In the genomic region with DNA sequence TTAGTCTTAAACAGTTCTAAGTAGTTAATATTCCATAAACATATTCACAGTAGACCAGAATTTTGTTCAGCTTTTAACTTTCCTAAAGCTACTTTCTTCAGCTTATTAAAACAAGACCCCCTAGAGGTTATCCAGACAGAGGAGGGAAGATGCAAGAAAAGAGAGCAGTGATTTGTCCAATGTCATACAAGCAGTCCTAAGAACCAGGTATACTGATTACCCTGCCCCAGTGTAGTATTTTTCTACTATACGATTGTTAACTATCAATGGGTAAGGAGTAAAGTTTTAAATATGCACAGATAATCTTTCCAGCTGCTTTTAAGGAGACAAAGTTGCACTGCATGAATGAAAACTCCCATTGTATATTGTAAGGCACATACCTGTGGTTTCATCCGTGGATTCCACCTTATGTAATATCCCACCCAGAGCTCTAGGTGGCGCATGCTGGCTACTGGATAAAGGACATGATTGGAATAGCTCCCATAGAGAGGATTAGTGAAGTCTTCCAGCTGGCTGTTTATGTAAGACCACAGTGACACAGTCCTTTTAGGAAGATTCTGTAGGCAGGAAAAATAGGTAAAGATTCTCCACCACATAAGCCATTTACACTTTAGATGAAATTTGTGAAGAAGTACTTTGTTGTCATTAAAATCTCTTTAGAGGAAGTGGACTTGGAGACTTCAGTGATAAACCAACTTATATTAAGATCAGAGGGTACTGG, we compare ENCODE assay signal across 8 cellular contexts. TPM values are rescaled to one million over a fixed set of nuclear protein-coding genes. Genes with fewer than 3 reads are reported as not detected.
A peak's percentile ranks its signal among the peaks of the same experiment; 100 is the strongest.
DNase-seq lines count a peak whose midpoint lies in the region; ATAC-seq and TF ChIP-seq lines count a peak whose summit lies in the region.

No MANE protein-coding gene starts in this region.

- no peaks in the 10 kb centered on the region for H3K27me3 Mint-ChIP-seq in activated T-cell treated with anti-CD3 and anti-CD28 coated beads, Interleukin-2, amount 50 U/mL, for 72 hours (ENCODE audit: low read depth)

- H3K9me2 ChIP-seq in DOHH2 (replicated peaks; ENCODE audit: control insufficient read depth, low read length): no peaks in the 10 kb centered on the region

- H3K4me1 ChIP-seq in DOHH2 (ENCODE audit: control insufficient read depth, low read length) (no peaks in the 10 kb centered on the region), Panc1 (ENCODE audit: control insufficient read depth, insufficient read depth, low read length) (0 out of 2 replicates have a peak, but pooled peaks cover 4% of the 10 kb centered on the region)

- CTCF ChIA-PET in Panc1 (lab: Charles Lee): interaction anchor here (0.6 to 1.9 kb wide), 10 partner anchors 11 to 591 kb away, joined by 3 to 20 read pairs (median 4); a partner anchor contains a TSS

- POLR2A ChIA-PET in Panc1 (lab: Charles Lee): no interaction called here

- no peak overlapping the region for H3K4me2 ChIP-seq in DOHH2 (ENCODE audit: low read length)

- H3K27ac ChIP-seq in DOHH2 (ENCODE audit: low read depth, low read length) (no peak overlapping the region), Panc1 (ENCODE audit: low read length) (no peak overlapping the region), temporal lobe (ENCODE audit: low read depth, low read length) (peak overlapping the region; percentile 41)

- H3K9me3 ChIP-seq in DOHH2 (ENCODE audit: control insufficient read depth, insufficient read depth, low read length) (no peaks in the 10 kb centered on the region), Panc1 (ENCODE audit: control insufficient read depth, insufficient read depth, low read depth, low read length) (no peaks in the 10 kb centered on the region)

- peak overlapping the region; percentile 86 for H3K27ac Mint-ChIP-seq in activated T-cell treated with anti-CD3 and anti-CD28 coated beads, Interleukin-2, amount 50 U/mL, for 72 hours

- H3K36me3 ChIP-seq in DOHH2 (ENCODE audit: control insufficient read depth, low read length) (peaks cover 83% of the 10 kb centered on the region), Panc1 (ENCODE audit: control insufficient read depth, insufficient read depth, low read length) (peaks cover 53% of the 10 kb centered on the region)

- no peaks in the 10 kb centered on the region for H3K79me2 ChIP-seq in DOHH2 (ENCODE audit: control insufficient read depth, low read length)

- H3K4me3 Mint-ChIP-seq in activated T-cell treated with anti-CD3 and anti-CD28 coated beads, Interleukin-2, amount 50 U/mL, for 72 hours: no peak overlapping the region

- no TSS peak for BruUV-seq in Panc1 (replicated peaks; lab: Mats Ljungman, UMichigan)

- peak; percentile 32 for DNase-seq in Jurkat, Clone E6-1 (ENCODE audit: low read depth, low spot score)
- peak; percentile 58 for DNase-seq in Panc1 (ENCODE audit: low read depth, low spot score)
- peak; percentile 49 to 51 for DNase-seq in activated T-cell treated with anti-CD3 and anti-CD28 coated beads, Interleukin-2, amount 50 U/mL, for 72 hours
- DNase-seq in fibroblast of pulmonary artery (ENCODE audit: low read depth): peak; percentile 93
- DNase-seq in non-pigmented ciliary epithelial cell (ENCODE audit: low read depth): peak; percentile 89

- H3K27me3 ChIP-seq in DOHH2 (ENCODE audit: control insufficient read depth, low read length) (no peaks in the 10 kb centered on the region), Panc1 (ENCODE audit: control insufficient read depth, insufficient read depth, low read length) (no peaks in the 10 kb centered on the region)

- H3K4me3 ChIP-seq in DOHH2 (ENCODE audit: low read length): no peak overlapping the region
- no peak overlapping the region for H3K4me3 ChIP-seq in Jurkat, Clone E6-1 (ENCODE audit: low read length)
- no peak overlapping the region for H3K4me3 ChIP-seq in Panc1 (ENCODE audit: low read depth in 2 of 2, low read length in 2 of 2)
- no peak overlapping the region for H3K4me3 ChIP-seq in fibroblast of pulmonary artery (replicated peaks; ENCODE audit: low read depth, low read length)

- in situ Hi-C loops in Panc1 (cut with HindIII; ENCODE audit: low pct_unique_long_range_greater_than_20kb, low sequenced_read_pairs): no loop called here

- no peaks in the 10 kb centered on the region for H3F3A ChIP-seq in DOHH2 (ENCODE audit: control insufficient read depth, insufficient read depth)

- TF ChIP-seq CTCF in DOHH2 (IDR thresholded peaks at IDR 0.05; ENCODE audit: low read depth, low read length, poor library complexity, severe bottlenecking) (peak; percentile 85), Panc1 (IDR thresholded peaks at IDR 0.05) (peak; percentile 95), fibroblast of pulmonary artery (IDR thresholded peaks at IDR 0.05; ENCODE audit: low read length, missing control alignments) (peak; percentile 96)

- peak; percentile 94 for ATAC-seq in GM21723 (IDR thresholded peaks at IDR 0.05; ENCODE audit: unreplicated experiment)
- ATAC-seq in Panc1: peak; percentile 96
- ATAC-seq in activated T-cell treated with anti-CD3 and anti-CD28 coated beads, Interleukin-2, amount 50 U/mL, for 72 hours (replicated peaks in 1 of 2): peak; percentile 77 to 79

- intact Hi-C loops in Panc1 (cut with micrococcal nuclease; ENCODE audit: unreplicated experiment): loop anchor here (1.0 to 10.0 kb wide), 3 partner anchors 506 to 591 kb away; a partner anchor contains a TSS

- peaks cover 8% of the 10 kb centered on the region for H3K4me1 Mint-ChIP-seq in activated T-cell treated with anti-CD3 and anti-CD28 coated beads, Interleukin-2, amount 50 U/mL, for 72 hours (ENCODE audit: low read depth)

- H3K36me3 Mint-ChIP-seq in activated T-cell treated with anti-CD3 and anti-CD28 coated beads, Interleukin-2, amount 50 U/mL, for 72 hours (ENCODE audit: insufficient read depth in 2 of 2): peaks cover 7 to 17% of the 10 kb centered on the region in 2 donors

- no peaks in the 10 kb centered on the region for H4K20me1 ChIP-seq in DOHH2 (ENCODE audit: control insufficient read depth, insufficient read depth, low read depth, low read length)

- H3K9me3 Mint-ChIP-seq in activated T-cell treated with anti-CD3 and anti-CD28 coated beads, Interleukin-2, amount 50 U/mL, for 72 hours: no peaks in the 10 kb centered on the region

RNA-seq across cellular contexts. Expression of a gene that starts 45.6 kb away (rescaled TPM):
- 65.0 TPM for polyA plus RNA-seq in Jurkat, Clone E6-1 (2012; ENCODE audit: insufficient read depth, insufficient read length)
- total RNA-seq in Panc1 (2021; ENCODE audit: unreplicated experiment) (50.3 TPM), temporal lobe (73.5 TPM)
- polyA plus RNA-seq in Panc1 (2012; ENCODE audit: insufficient read length): 18.7 TPM
- 100 to 1,000 TPM; 159 to 168 TPM for total RNA-seq in activated T-cell treated with anti-CD3 and anti-CD28 coated beads, Interleukin-2, amount 50 U/mL, for 72 hours

RNA-seq across cellular contexts. Expression of a gene that starts 46.3 kb away (rescaled TPM):
- 24.9 TPM for polyA plus RNA-seq in Jurkat, Clone E6-1 (2012; ENCODE audit: insufficient read depth, insufficient read length)
- total RNA-seq in Panc1 (2021; ENCODE audit: unreplicated experiment) (31.2 TPM), temporal lobe (28.5 TPM)
- 17.5 TPM for polyA plus RNA-seq in Panc1 (2012; ENCODE audit: insufficient read length)
- 10 to 100 TPM; 60.6 to 64.0 TPM for total RNA-seq in activated T-cell treated with anti-CD3 and anti-CD28 coated beads, Interleukin-2, amount 50 U/mL, for 72 hours

Comparison
In these comparisons a context has a peak if more than half of its experiments do, and no peak if none do; other contexts are left out.
1. DNase-seq: peak in every context shown above with its lines; median percentile 93 in fibroblast of pulmonary artery; 89 in non-pigmented ciliary epithelial cell; 58 in Panc1; 50 in activated T-cell treated with anti-CD3 and anti-CD28 coated beads, Interleukin-2, amount 50 U/mL, for 72 hours; 32 in Jurkat, Clone E6-1.